16 cellular contexts compared by ENCODE assay signal in the genomic region with DNA sequence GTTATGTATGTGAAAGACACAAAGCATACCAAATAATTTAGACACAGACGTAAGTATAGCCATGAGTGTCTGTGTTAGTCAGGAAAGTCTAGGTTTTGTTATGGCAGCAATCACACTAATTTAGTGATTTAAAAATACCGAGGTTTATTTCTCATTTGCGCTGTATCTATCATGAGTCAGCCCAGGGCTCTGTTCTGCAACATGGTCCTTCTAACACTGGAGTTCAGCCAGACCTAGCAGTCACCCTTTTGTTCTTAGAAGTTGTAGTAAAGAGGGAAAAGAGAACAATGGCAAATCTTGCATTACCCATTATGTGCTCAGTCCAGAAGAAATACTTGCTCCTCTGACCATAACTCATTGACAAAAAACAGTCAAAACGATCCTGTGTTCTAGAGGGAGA.
DNase-seq lines count a peak whose midpoint lies in the region; ATAC-seq lines count a peak whose summit lies in the region.
"Had no signal": no experiment of that assay in that cellular context is flagged by ENCODE, and none has a peak within 500 bp of the region (broad histone marks: within the 10 kb centered on the region; RNA-seq: fewer than 3 reads in every experiment).

No MANE protein-coding gene starts in this region.

- no peak for ATAC-seq in HG03097 (IDR thresholded peaks at IDR 0.05; ENCODE audit: low FRiP score, unreplicated experiment)
- no peak for ATAC-seq in GM18867 (IDR thresholded peaks at IDR 0.05; ENCODE audit: unreplicated experiment)
- ATAC-seq: HCT116, K562 had no signal

- DNase-seq in EH (ENCODE audit: low read depth) (peak; percentile 49), NCI-H69 (lab: John Stamatoyannopoulos, UW) (peak; percentile 46), dermis blood vessel endothelial cell (peak; percentile 45), renal cortical epithelial cell (ENCODE audit: low read depth) (peak; percentile 58), SIG-M5 (lab: John Stamatoyannopoulos, UW) (no peak)
- DNase-seq: COR-L47, NCI-H1048, NCI-H2107, NCI-H226, NCI-H526 treated with DMSO at 0.1 percent for 48 hours, RPMI8226, SJCRH30 had no signal
